Comparison of ENCODE assay signal across 8 cellular contexts in the genomic region with DNA sequence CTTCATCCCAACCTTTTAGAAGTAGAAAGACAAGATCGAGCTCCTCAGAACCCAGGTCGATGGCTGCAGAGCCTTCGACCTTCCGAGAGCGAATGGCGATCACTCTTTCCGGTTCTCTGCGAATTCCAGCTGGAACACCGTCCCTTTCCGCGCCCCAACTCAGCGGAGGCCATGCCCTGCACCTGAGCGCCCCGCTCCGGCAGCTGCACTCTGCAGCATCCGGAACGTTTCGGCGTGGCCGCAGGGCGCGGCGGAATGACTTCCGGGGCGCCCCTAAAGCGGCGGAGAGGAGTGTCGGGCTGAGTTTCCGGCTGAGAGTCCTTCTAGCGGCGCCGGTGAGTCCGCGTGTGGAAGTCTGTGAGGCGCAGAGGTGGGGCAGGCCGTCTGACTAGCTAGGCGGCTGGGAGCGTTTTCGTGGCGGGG. TPM values are rescaled to one million over a fixed set of nuclear protein-coding genes. Genes with fewer than 3 reads are reported as not detected.
DNase-seq lines count a peak whose midpoint lies in the region; ATAC-seq and TF ChIP-seq lines count a peak whose summit lies in the region.
"Not testable (repeated sequence)": the region's sequence is repeated elsewhere in the genome, so short reads cannot be mapped to it uniquely, and the experiment has no call there.

A gene (plus strand): TSS at position 284 of the 423 bp plus-strand sequence. CDS start 4,942 bp downstream, outside the sequence.

- TF ChIP-seq EP300 in ovary (IDR thresholded peaks at IDR 0.05): not testable (repeated sequence)

- H3K9me3 Mint-ChIP-seq in brain; stimulated activated memory B cell treated with anti-CD40 and anti-IgM and Interleukin-4, amounts not matched to agents 10 μg/mL and 1 μg/mL and 100 μg/mL, for 72 hours: not testable (repeated sequence)

- H3K4me1 ChIP-seq in ovary (ENCODE audit: insufficient read depth): not testable (repeated sequence)

- intact Hi-C loops in left cardiac atrium (cut with DNase I); ovary (cut with DNase I): not testable (repeated sequence)

- H3K27me3 Mint-ChIP-seq in brain; stimulated activated memory B cell treated with anti-CD40 and anti-IgM and Interleukin-4, amounts not matched to agents 10 μg/mL and 1 μg/mL and 100 μg/mL, for 72 hours: not testable (repeated sequence)

- TF ChIP-seq CTCF in brain (conservative IDR thresholded peaks at IDR 0.05): peak in 1 of 2 experiments; percentile 27
- not testable (repeated sequence) for TF ChIP-seq CTCF in ovary (IDR thresholded peaks at IDR 0.05)

- H3K36me3 ChIP-seq in ovary: not testable (repeated sequence)

- H3K4me3 ChIP-seq in ovary: peak within 1 kb of the TSS; percentile 45

- 1 to 3% (median 1%) methylated on average over 14 to 37 of the region's 40 CpGs for WGBS in ovary, 3 donors

- H3K4me1 Mint-ChIP-seq in brain; stimulated activated memory B cell treated with anti-CD40 and anti-IgM and Interleukin-4, amounts not matched to agents 10 μg/mL and 1 μg/mL and 100 μg/mL, for 72 hours: not testable (repeated sequence)

- not testable (repeated sequence) for H3K36me3 Mint-ChIP-seq in brain; stimulated activated memory B cell treated with anti-CD40 and anti-IgM and Interleukin-4, amounts not matched to agents 10 μg/mL and 1 μg/mL and 100 μg/mL, for 72 hours

- not testable (repeated sequence) for TF ChIP-seq POLR2A in ovary (IDR thresholded peaks at IDR 0.05)

- not testable (repeated sequence) for H3K27me3 ChIP-seq in ovary

- not testable (repeated sequence) for H3K9me3 ChIP-seq in ovary

- not testable (repeated sequence) for H3K27ac ChIP-seq in ovary

- peak within 1 kb of the TSS; percentile 88 to 97 (median 92) for H3K27ac Mint-ChIP-seq in brain
- peak within 1 kb of the TSS; percentile 87 for H3K27ac Mint-ChIP-seq in stimulated activated memory B cell treated with anti-CD40 and anti-IgM and Interleukin-4, amounts not matched to agents 10 μg/mL and 1 μg/mL and 100 μg/mL, for 72 hours

- DNase-seq in GM04504 (ENCODE audit: low read depth) (peak; percentile 33), HT1080 (ENCODE audit: low read depth) (peak; percentile 84), left cardiac atrium (peak; percentile 63), ovary (peak; percentile 36 to 79 (median 60))
- DNase-seq in activated CD4-positive, alpha-beta T cell treated with anti-CD3 and anti-CD28 coated beads for 1 hour: peak; percentile 65

- peak; percentile 98 for ATAC-seq in GM21825 (IDR thresholded peaks at IDR 0.05; ENCODE audit: unreplicated experiment)
- ATAC-seq in left cardiac atrium: peak; percentile 99
- peak; percentile 99 for ATAC-seq in stimulated activated memory B cell treated with anti-CD40 and anti-IgM and Interleukin-4, amounts not matched to agents 10 μg/mL and 1 μg/mL and 100 μg/mL, for 72 hours

- H3K4me3 Mint-ChIP-seq in brain: peak within 1 kb of the TSS; percentile 91 to 97 (median 96)
- peak within 1 kb of the TSS; percentile 90 for H3K4me3 Mint-ChIP-seq in stimulated activated memory B cell treated with anti-CD40 and anti-IgM and Interleukin-4, amounts not matched to agents 10 μg/mL and 1 μg/mL and 100 μg/mL, for 72 hours

RNA-seq across cellular contexts. Expression of the gene that starts here (rescaled TPM):
- total RNA-seq in HT1080 (2014; rRNA removed; shearing (Covaris generic)): 103 and 123 TPM in 2 replicates
- polyA plus RNA-seq in HT1080 (2015; cell fraction: cytosol; rRNA removed): 60.2 and 66.6 TPM in 2 replicates
- 94.9 and 100 TPM in 2 replicates for polyA plus RNA-seq in HT1080 (2015; cell fraction: nucleus; rRNA removed)
- polyA plus RNA-seq in brain (ENCODE audit: insufficient read depth, low read depth, low replicate concordance): 11.7 TPM
- total RNA-seq in left cardiac atrium: 10 to 100 TPM; 14.6 to 17.0 TPM
- total RNA-seq in ovary: 10 to 100 TPM; 13.7 to 40.1 (median 24.5) TPM
- polyA plus RNA-seq in ovary: 10 to 100 TPM; 14.1 to 25.4 TPM

Comparison
In these comparisons a context has a peak if more than half of its experiments do, and no peak if none do; other contexts are left out.
1. DNase-seq: peak in every context shown above with its lines; median percentile 84 in HT1080; 65 in activated CD4-positive, alpha-beta T cell treated with anti-CD3 and anti-CD28 coated beads for 1 hour; 63 in left cardiac atrium; 60 in ovary; 33 in GM04504.